ENCODE assay signal across 16 cellular contexts in genomic region chr22:49488943-49489342, GRCh38.
"Had no signal": no experiment of that assay in that cellular context is flagged by ENCODE, and none has a peak within 500 bp of the region (broad histone marks: within the 10 kb centered on the region; RNA-seq: fewer than 3 reads in every experiment).

No MANE protein-coding gene starts in this region.

- H3K4me1 ChIP-seq: colonic mucosa, heart left ventricle, right atrium auricular region, sigmoid colon, stomach, transverse colon had no signal

- H3K9me3 Mint-ChIP-seq: naive thymus-derived CD8-positive, alpha-beta T cell had no signal

- H3K27ac ChIP-seq: colonic mucosa, heart left ventricle, ovary, right atrium auricular region, sigmoid colon, skin epidermis, stomach, thoracic aorta, transverse colon had no signal

- H3K4me3 ChIP-seq: colonic mucosa, heart left ventricle, mucosa of descending colon, ovary, right atrium auricular region, sigmoid colon, skin epidermis, stomach, thoracic aorta, transverse colon had no signal

- H3K4me3 Mint-ChIP-seq: naive thymus-derived CD8-positive, alpha-beta T cell had no signal

- H3K27ac Mint-ChIP-seq: naive thymus-derived CD8-positive, alpha-beta T cell had no signal

- H3K27me3 ChIP-seq: colonic mucosa, ovary, right atrium auricular region had no signal

- DNase-seq: colonic mucosa; effector CD8-positive, alpha-beta T cell; heart left ventricle; hippocampal formation; mucosa of descending colon; naive thymus-derived CD8-positive, alpha-beta T cell; ovary; sigmoid colon; stimulated activated CD4-positive, alpha-beta T cell treated with anti-CD3 and anti-CD28 coated beads, Interleukin-12 subunit alpha, Interleukin-12 subunit beta, amount 100 ng/mL, for 4 hours; stimulated activated naive CD4-positive, alpha-beta T cell; stomach; substantia nigra; transverse colon had no signal

- H3K36me3 ChIP-seq: colonic mucosa, heart left ventricle, ovary, right atrium auricular region, sigmoid colon, stomach, thoracic aorta, transverse colon had no signal

- H3K9me3 ChIP-seq: colonic mucosa, heart left ventricle, mucosa of descending colon, ovary, right atrium auricular region, sigmoid colon, stomach, thoracic aorta, transverse colon had no signal
